Comparison of ENCODE assay signal across 9 cellular contexts in genomic region chr17:4329838-4330237, GRCh38. TPM values are rescaled to one million over a fixed set of nuclear protein-coding genes. Genes with fewer than 3 reads are reported as not detected.
DNase-seq lines count a peak whose midpoint lies in the region; ATAC-seq, FAIRE-seq and TF ChIP-seq lines count a peak whose summit lies in the region.
"Had no signal": no experiment of that assay in that cellular context is flagged by ENCODE, and none has a peak within 500 bp of the region (broad histone marks: within the 10 kb centered on the region; RNA-seq: fewer than 3 reads in every experiment).

No MANE protein-coding gene starts in this region.

- peak overlapping the region; percentile 31 for H3K4me2 ChIP-seq in skeletal muscle satellite cell (ENCODE audit: low read length)

- 64 to 79% (median 67%) methylated on average over 7 of the region's 7 CpGs for WGBS in small intestine, 3 donors

- H3K27me3 ChIP-seq in skeletal muscle satellite cell (ENCODE audit: control insufficient read depth, insufficient read depth, low read length), result no peaks in the 10 kb centered on the region
- no peaks in the 10 kb centered on the region for H3K27me3 ChIP-seq in small intestine (ENCODE audit: control insufficient read depth in 2 of 2, insufficient read depth in 2 of 2, low read length in 2 of 2)

- FAIRE-seq in H54 (lab: Jason Lieb, UNC) (peak; percentile 95), small intestine (lab: Jason Lieb, UNC) (no peak)

- DNase-seq in H54 (ENCODE audit: insufficient read length, low spot score) (peak; percentile 51), RWPE1 (ENCODE audit: low spot score) (peak; percentile 91), fibroblast of gingiva (ENCODE audit: low read depth) (peak; percentile 81), SW480 (ENCODE audit: low spot score) (no peak), small intestine (no peak)
- DNase-seq: NCI-H510A treated with DMSO at 0.1 percent for 48 hours had no signal

- no peak overlapping the region for H3K27ac ChIP-seq in RWPE1
- no peak overlapping the region for H3K27ac ChIP-seq in small intestine (ENCODE audit: low read depth in 1 of 2, low read length in 1 of 2)

- H3K9ac ChIP-seq in skeletal muscle satellite cell (ENCODE audit: low read depth, low read length), result no peak overlapping the region

- CTCF ChIA-PET in RWPE1 (lab: Yijun Ruan, JAX), result interaction anchor here (0.6 kb wide), 1 partner anchor 952 kb away, joined by 3 read pairs; no protein-coding TSS in a partner anchor

- no peak for TF ChIP-seq CTCF in RWPE1 (conservative IDR thresholded peaks at IDR 0.05; ENCODE audit: low read depth)

- TF ChIP-seq POLR2A in H54 (IDR thresholded peaks at IDR 0.05; ENCODE audit: low read depth, low read length), result no peak

- POLR2A ChIA-PET in RWPE1 (lab: Yijun Ruan, JAX; ENCODE audit: low non-redundant PET), result no interaction called here

- H3K4me3 ChIP-seq in skeletal muscle satellite cell (ENCODE audit: low read length) (no peak overlapping the region), small intestine (ENCODE audit: low read depth in 1 of 2, low read length in 2 of 2) (no peak overlapping the region)

- H3K36me3 ChIP-seq in skeletal muscle satellite cell (ENCODE audit: insufficient read depth, low read length) (peaks cover 6% of the 10 kb centered on the region), small intestine (ENCODE audit: control insufficient read depth in 2 of 2, insufficient read depth in 2 of 2, low read length in 2 of 2) (no peaks in the 10 kb centered on the region)

- no peak for ATAC-seq in GM21515 (IDR thresholded peaks at IDR 0.05; ENCODE audit: unreplicated experiment)
- ATAC-seq: stimulated activated memory B cell treated with anti-CD40 and anti-IgM and Interleukin-4, amounts not matched to agents 10 μg/mL and 1 μg/mL and 100 μg/mL, for 72 hours had no signal

- no peaks in the 10 kb centered on the region for H3K9me3 ChIP-seq in skeletal muscle satellite cell (replicated peaks; ENCODE audit: low read length)
- H3K9me3 ChIP-seq in small intestine (ENCODE audit: control insufficient read depth, low read depth), result no peaks in the 10 kb centered on the region

- peaks cover 44% of the 10 kb centered on the region for H3K4me1 ChIP-seq in skeletal muscle satellite cell (ENCODE audit: control insufficient read depth, insufficient read depth, low read length)
- peaks cover 0 to 3% of the 10 kb centered on the region in 2 donors for H3K4me1 ChIP-seq in small intestine (ENCODE audit: control insufficient read depth in 2 of 2, insufficient read depth in 1 of 2, low read depth in 1 of 2, low read length in 1 of 2)

RNA-seq across cellular contexts. Expression of gene UBE2G1, which starts 36.6 kb away (rescaled TPM):
- total RNA-seq in skeletal muscle satellite cell (2012; rRNA removed), result 32.3 and 37.8 TPM in 2 replicates
- 10 to 100 TPM; 15.7 to 41.3 (median 21.5) TPM for polyA plus RNA-seq in small intestine

Comparison
In these comparisons a context has a peak if more than half of its experiments do, and no peak if none do; other contexts are left out.
1. DNase-seq: peak in H54 (single experiment), RWPE1 (single experiment) and fibroblast of gingiva (single experiment); none in SW480 (single experiment) and small intestine (single experiment).